Comparison of ENCODE assay signal across 1 cellular context in genomic region chr1:25343872-25344271, GRCh38.
TF ChIP-seq lines count a peak whose summit lies in the region.

No MANE protein-coding gene starts in this region.

TF ChIP-seq in HEK293, 187 proteins besides CTCF, POLR2A, EP300 and RAD21 (continued from another document):
- peak; percentile 79 for TF ChIP-seq INSM2 (tag by site-specific recombination; IDR thresholded peaks at IDR 0.05)
- no peak for TF ChIP-seq KLF8 (tag by site-specific recombination; IDR thresholded peaks at IDR 0.05)
- peak; percentile 23; the same call in 1 of the 2 replicates for TF ChIP-seq EGR2 (tag by site-specific recombination; IDR thresholded peaks at IDR 0.05; ENCODE audit: low read depth)
- TF ChIP-seq GLIS2 (tag by site-specific recombination; IDR thresholded peaks at IDR 0.05), result no peak
- TF ChIP-seq RBAK (tag by site-specific recombination; IDR thresholded peaks at IDR 0.05), result no peak
- TF ChIP-seq ZNF433 (tag by site-specific recombination; IDR thresholded peaks at IDR 0.05; ENCODE audit: low read depth), result no peak
- no peak for TF ChIP-seq ZNF223 (tag by site-specific recombination; IDR thresholded peaks at IDR 0.05)
- TF ChIP-seq SP7 (tag by site-specific recombination; IDR thresholded peaks at IDR 0.05), result no peak
- peak; percentile 82 for TF ChIP-seq ZNF600 (tag by site-specific recombination; IDR thresholded peaks at IDR 0.05)
- peak; percentile 33; the same call in 1 of the 2 replicates for TF ChIP-seq ZNF629 (tag by site-specific recombination; IDR thresholded peaks at IDR 0.05)
